Comparison of ENCODE assay signal across 9 cellular contexts in genomic region chr12:2752676-2753371, GRCh38. TPM values are rescaled to one million over a fixed set of nuclear protein-coding genes. Genes with fewer than 3 reads are reported as not detected.
DNase-seq lines count a peak whose midpoint lies in the region; ATAC-seq and TF ChIP-seq lines count a peak whose summit lies in the region.
"Had no signal": no experiment of that assay in that cellular context is flagged by ENCODE, and none has a peak within 500 bp of the region (broad histone marks: within the 10 kb centered on the region; RNA-seq: fewer than 3 reads in every experiment).

No MANE protein-coding gene starts in this region.

- H3K27ac ChIP-seq in HCT116 (ENCODE audit: low read depth, low read length) (no peak overlapping the region), trophoblast cell (ENCODE audit: low read depth, low read length) (no peak overlapping the region), transverse colon (no peak overlapping the region)
- H3K27ac ChIP-seq: BLaER1 treated with 17β-estradiol and CSF1 and Interleukin-3, amounts not matched to agents 10 nM and 100 nM had no signal

- intact Hi-C loops in HCT116 (cut with micrococcal nuclease) (no loop called here), transverse colon (cut with DNase I; ENCODE audit: low total_unique reads) (no loop called here)
- intact Hi-C loops in activated naive CD4-positive, alpha-beta T cell treated with anti-CD3 and anti-CD28 coated beads for 36 hours (cut with micrococcal nuclease) = loop anchor here (1.0 to 2.0 kb wide), 2 partner anchors 60 to 62 kb away; no protein-coding TSS in a partner anchor

- peak; percentile 98 for ATAC-seq in HCT116
- peak; percentile 100 for ATAC-seq in SK-N-SH treated with all-trans-retinoic acid at 6 μM for 48 hours
- no peak for ATAC-seq in GM21717 (IDR thresholded peaks at IDR 0.05; ENCODE audit: unreplicated experiment)

- no peak for TF ChIP-seq EP300 in transverse colon (IDR thresholded peaks at IDR 0.05; ENCODE audit: low read depth)

- no peak overlapping the region for H2BK12ac ChIP-seq in trophoblast cell (ENCODE audit: low read length)

- no peak overlapping the region for H3K4me3 ChIP-seq in HCT116 (replicated peaks in 1 of 2; ENCODE audit: low read depth in 1 of 2, low read length in 2 of 2)
- no peak overlapping the region for H3K4me3 ChIP-seq in trophoblast cell (ENCODE audit: low read depth, low read length)
- no peak overlapping the region for H3K4me3 ChIP-seq in transverse colon
- H3K4me3 ChIP-seq: BLaER1 treated with 17β-estradiol and CSF1 and Interleukin-3, amounts not matched to agents 10 nM and 100 nM had no signal

- H3K4me3 Mint-ChIP-seq in activated naive CD4-positive, alpha-beta T cell treated with anti-CD3 and anti-CD28 coated beads for 36 hours = no peak overlapping the region
- peak overlapping the region; percentile 12 for H3K4me3 Mint-ChIP-seq in glutamatergic neuron (ENCODE audit: unreplicated experiment)

- H3K79me2 ChIP-seq in HCT116 (ENCODE audit: insufficient read depth, low read length) (no peaks in the 10 kb centered on the region), trophoblast cell (ENCODE audit: control insufficient read depth, insufficient read depth, low read length, poor library complexity) (no peaks in the 10 kb centered on the region)

- no peaks in the 10 kb centered on the region for H3K79me1 ChIP-seq in trophoblast cell (ENCODE audit: low read length)

- no peak overlapping the region for H2BK120ac ChIP-seq in trophoblast cell (ENCODE audit: insufficient read depth, low read length, poor library complexity)

- no peak overlapping the region for H3K4me2 ChIP-seq in HCT116 (ENCODE audit: low read length)
- H3K4me2 ChIP-seq in trophoblast cell (ENCODE audit: low read length) = no peak overlapping the region

- no peak for TF ChIP-seq POLR2A in HCT116 (IDR thresholded peaks at IDR 0.05; ENCODE audit: borderline replicate concordance, extremely low read depth, insufficient read depth, insufficient read length)
- no peak for TF ChIP-seq POLR2A in transverse colon (IDR thresholded peaks at IDR 0.05)

- peaks cover 21% of the 10 kb centered on the region for H3K27me3 Mint-ChIP-seq in activated naive CD4-positive, alpha-beta T cell treated with anti-CD3 and anti-CD28 coated beads for 36 hours (ENCODE audit: low read depth)
- H3K27me3 Mint-ChIP-seq in glutamatergic neuron (ENCODE audit: unreplicated experiment) = peaks cover 4% of the 10 kb centered on the region

- DNase-seq in A172 (ENCODE audit: low spot score) (peak; percentile 37), HCT116 (ENCODE audit: low read depth, low spot score) (peak; percentile 16), glutamatergic neuron (peak; percentile 45), trophoblast cell (peak; percentile 71 to 86), transverse colon (peak; percentile 74)
- DNase-seq in activated naive CD4-positive, alpha-beta T cell treated with anti-CD3 and anti-CD28 coated beads for 36 hours = peak; percentile 83

- H2AFZ ChIP-seq in HCT116 (ENCODE audit: low read depth, low read length, poor library complexity, severe bottlenecking) (no peak overlapping the region), trophoblast cell (ENCODE audit: insufficient read depth, low read length, poor library complexity) (no peak overlapping the region)

- no CpG with 5 or more reads among the region's 58 CpGs for WGBS in trophoblast cell (ENCODE audit: extremely low coverage, insufficient coverage, insufficient read length)
- 34% methylated on average over 34 of the region's 58 CpGs; no CpG with 5 or more reads in 1 of the 2 donors for WGBS in transverse colon (ENCODE audit: low coverage in 1 of 2), 2 donors

- CTCF ChIA-PET in HCT116 (lab: Charles Lee) = no interaction called here
- CTCF ChIA-PET in activated naive CD4-positive, alpha-beta T cell treated with anti-CD3 and anti-CD28 coated beads for 36 hours (lab: Charles Lee) = no interaction called here

- H3K9ac ChIP-seq in HCT116 (ENCODE audit: low read length) = no peak overlapping the region
- H3K9ac ChIP-seq in trophoblast cell (ENCODE audit: low read length) = no peak overlapping the region
- H3K9ac ChIP-seq: BLaER1 treated with 17β-estradiol and CSF1 and Interleukin-3, amounts not matched to agents 10 nM and 100 nM had no signal

- H3K36me3 Mint-ChIP-seq in activated naive CD4-positive, alpha-beta T cell treated with anti-CD3 and anti-CD28 coated beads for 36 hours (ENCODE audit: low read depth) = no peaks in the 10 kb centered on the region
- H3K36me3 Mint-ChIP-seq in glutamatergic neuron (ENCODE audit: unreplicated experiment) = no peaks in the 10 kb centered on the region

- POLR2A ChIA-PET in HCT116 (lab: Charles Lee) = no interaction called here

- no peaks in the 10 kb centered on the region for H3K4me1 Mint-ChIP-seq in activated naive CD4-positive, alpha-beta T cell treated with anti-CD3 and anti-CD28 coated beads for 36 hours (ENCODE audit: low read depth)
- no peaks in the 10 kb centered on the region for H3K4me1 Mint-ChIP-seq in glutamatergic neuron (ENCODE audit: low read depth, unreplicated experiment)

- H3K4ac ChIP-seq in trophoblast cell (ENCODE audit: low read depth, low read length) = no peak overlapping the region

- TF ChIP-seq CTCF in HCT116 (IDR thresholded peaks at IDR 0.05 in 2 of 3, conservative IDR thresholded peaks at IDR 0.05 in 1 of 3; ENCODE audit: borderline replicate concordance in 1 of 3, insufficient read depth in 1 of 3, low read depth in 2 of 3, low read length in 2 of 3) (no peak), glutamatergic neuron (IDR thresholded peaks at IDR 0.05; ENCODE audit: partially characterized antibody, unreplicated experiment) (no peak), transverse colon (IDR thresholded peaks at IDR 0.05) (no peak)

- H3K4me1 ChIP-seq in HCT116 (ENCODE audit: control insufficient read depth in 1 of 2, insufficient read depth in 2 of 2, low read length in 2 of 2) (no peaks in the 10 kb centered on the region), trophoblast cell (ENCODE audit: control insufficient read depth in 1 of 2, insufficient read depth in 2 of 2, low read length in 2 of 2) (peaks cover 2% of the 10 kb centered on the region in 2 experiments), transverse colon (no peaks in the 10 kb centered on the region)

- BruUV-seq in HCT116 (replicated peaks; lab: Mats Ljungman, UMichigan) = no TSS peak

- in situ Hi-C loops in transverse colon (cut with MboI; ENCODE audit: low pct_ligation_motif_present in 1 of 4, low pct_unique_long_range_greater_than_20kb in 1 of 4, low sequenced_read_pairs in 3 of 4) = no loop called here

- H3K9me2 ChIP-seq in HCT116 (ENCODE audit: insufficient read depth) = no peaks in the 10 kb centered on the region

- no peaks in the 10 kb centered on the region for H3K9me3 Mint-ChIP-seq in activated naive CD4-positive, alpha-beta T cell treated with anti-CD3 and anti-CD28 coated beads for 36 hours
- peaks cover 5% of the 10 kb centered on the region for H3K9me3 Mint-ChIP-seq in glutamatergic neuron (ENCODE audit: unreplicated experiment)

- no peak overlapping the region for H3K23ac ChIP-seq in trophoblast cell (ENCODE audit: low read length)

- no peak overlapping the region for H3K27ac Mint-ChIP-seq in activated naive CD4-positive, alpha-beta T cell treated with anti-CD3 and anti-CD28 coated beads for 36 hours
- H3K27ac Mint-ChIP-seq in glutamatergic neuron (ENCODE audit: unreplicated experiment) = no peak overlapping the region

- no peak overlapping the region for H4K91ac ChIP-seq in trophoblast cell (ENCODE audit: low read depth, low read length)

- no peak overlapping the region for H3K14ac ChIP-seq in trophoblast cell (ENCODE audit: low read length)

- H3K18ac ChIP-seq in trophoblast cell (ENCODE audit: low read length) = no peak overlapping the region

- H3K27me3 ChIP-seq in HCT116 (ENCODE audit: insufficient read depth, low read length) = peaks cover 64% of the 10 kb centered on the region
- H3K27me3 ChIP-seq in trophoblast cell (ENCODE audit: insufficient read depth, low read length) = peaks cover 2% of the 10 kb centered on the region
- H3K27me3 ChIP-seq in transverse colon = peaks cover 20% of the 10 kb centered on the region

- H4K12ac ChIP-seq in trophoblast cell (ENCODE audit: low read depth, low read length) = no peak overlapping the region

- H2BK5ac ChIP-seq in trophoblast cell (ENCODE audit: low read depth, low read length, poor library complexity) = no peak overlapping the region

- H4K8ac ChIP-seq in trophoblast cell (ENCODE audit: low read depth, low read length) = no peak overlapping the region

- RAD21 ChIA-PET in HCT116 (lab: Charles Lee; ENCODE audit: low non-redundant PET in 1 of 2, low total read pairs in 2 of 2, uncharacterized antibody in 2 of 2, unreplicated experiment in 2 of 2) = no interaction called here

- H3K36me3 ChIP-seq in HCT116 (ENCODE audit: control insufficient read depth in 1 of 2, insufficient read depth in 2 of 2, low read length in 2 of 2) = no peaks in the 10 kb centered on the region
- no peaks in the 10 kb centered on the region for H3K36me3 ChIP-seq in trophoblast cell (ENCODE audit: control insufficient read depth in 1 of 2, insufficient read depth in 2 of 2, low read length in 2 of 2)
- H3K36me3 ChIP-seq in transverse colon = no peaks in the 10 kb centered on the region
- H3K36me3 ChIP-seq: BLaER1 treated with 17β-estradiol and CSF1 and Interleukin-3, amounts not matched to agents 10 nM and 100 nM had no signal

- no peak overlapping the region for H2AK5ac ChIP-seq in trophoblast cell (ENCODE audit: low read length)

- TF ChIP-seq RAD21 in HCT116 (IDR thresholded peaks at IDR 0.05; ENCODE audit: low read depth) = no peak

- no peaks in the 10 kb centered on the region for H4K20me1 ChIP-seq in HCT116 (ENCODE audit: insufficient read depth)

- no peaks in the 10 kb centered on the region for H3K9me3 ChIP-seq in HCT116 (ENCODE audit: control insufficient read depth in 1 of 2, insufficient read depth in 1 of 2, low read depth in 1 of 2, low read length in 2 of 2)
- peaks cover 4% of the 10 kb centered on the region for H3K9me3 ChIP-seq in trophoblast cell (ENCODE audit: insufficient read depth, low read depth, low read length)
- H3K9me3 ChIP-seq in transverse colon = no peaks in the 10 kb centered on the region

TF ChIP-seq in SK-N-SH treated with all-trans-retinoic acid at 6 μM for 48 hours, 23 proteins besides CTCF, POLR2A, EP300 and RAD21 (continues in another document):
- no peak for TF ChIP-seq BACH2 (CRISPR knock-in tag; IDR thresholded peaks at IDR 0.05; ENCODE audit: borderline replicate concordance)

RNA-seq across cellular contexts. Expression of gene FKBP4, which starts 41.9 kb away (rescaled TPM):
- 45.5 and 47.1 TPM in 2 replicates for total RNA-seq in A172 (2014; rRNA removed; shearing (Covaris generic))
- 178 TPM for total RNA-seq in HCT116 (2021; ENCODE audit: unreplicated experiment)
- 92.9 and 116 TPM in 2 replicates for polyA plus RNA-seq in HCT116 (2012)
- total RNA-seq in activated naive CD4-positive, alpha-beta T cell treated with anti-CD3 and anti-CD28 coated beads for 36 hours = 100 to 1,000 TPM; 139 TPM
- total RNA-seq in glutamatergic neuron (ENCODE audit: unreplicated experiment) = 57.5 TPM
- polyA plus RNA-seq in trophoblast cell (2013) = 60.6 and 65.9 TPM in 2 replicates
- total RNA-seq in transverse colon = 10 to 100 TPM; 35.4 to 82.4 (median 49.2) TPM

RNA-seq across cellular contexts. Expression of gene ITFG2, which starts 59.6 kb away (rescaled TPM):
- total RNA-seq in A172 (2014; rRNA removed; shearing (Covaris generic)) = 7.2 and 23.4 TPM in 2 replicates
- total RNA-seq in HCT116 (2021; ENCODE audit: unreplicated experiment) (24.6 TPM), glutamatergic neuron (ENCODE audit: unreplicated experiment) (37.4 TPM), transverse colon (10 to 100 TPM; 29.5 to 90.6 (median 48.4) TPM)
- polyA plus RNA-seq in HCT116 (2012) = 25.9 and 27.9 TPM in 2 replicates
- 10 to 100 TPM; 27.5 to 30.5 TPM for total RNA-seq in activated naive CD4-positive, alpha-beta T cell treated with anti-CD3 and anti-CD28 coated beads for 36 hours
- 8.4 and 8.5 TPM in 2 replicates for polyA plus RNA-seq in trophoblast cell (2013)

Comparison
In these comparisons a context has a peak if more than half of its experiments do, and no peak if none do; other contexts are left out.
1. DNase-seq: peak in every context shown above with its lines; median percentile 83 in activated naive CD4-positive, alpha-beta T cell treated with anti-CD3 and anti-CD28 coated beads for 36 hours; 78 in trophoblast cell; 74 in transverse colon; 45 in glutamatergic neuron; 37 in A172; 16 in HCT116.